ENCODE assay signal across 17 cellular contexts in the genomic region with DNA sequence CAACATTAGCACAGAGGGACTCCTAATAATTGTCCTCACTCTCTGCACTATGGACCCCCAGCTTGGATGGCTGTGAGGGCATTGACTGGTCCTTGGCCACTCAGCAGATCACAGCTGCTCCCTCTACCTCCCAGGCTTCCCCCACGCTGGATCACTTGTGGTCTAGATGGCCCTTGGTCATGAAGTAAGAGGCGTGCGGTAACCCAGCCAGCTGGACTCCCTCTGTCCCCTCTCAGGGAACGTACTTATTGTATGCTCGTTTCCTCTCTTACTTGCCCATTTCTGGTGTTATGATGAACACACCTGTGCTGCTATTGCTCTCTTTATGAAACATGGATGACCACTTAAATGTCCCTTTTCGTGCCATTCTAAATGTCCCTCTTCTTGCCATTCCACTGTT. TPM values are rescaled to one million over a fixed set of nuclear protein-coding genes. Genes with fewer than 3 reads are reported as not detected.
A peak's percentile ranks its signal among the peaks of the same experiment; 100 is the strongest.
DNase-seq lines count a peak whose midpoint lies in the region; ATAC-seq, FAIRE-seq and TF ChIP-seq lines count a peak whose summit lies in the region.
"Had no signal": no experiment of that assay in that cellular context is flagged by ENCODE, and none has a peak within 500 bp of the region (broad histone marks: within the 10 kb centered on the region; RNA-seq: fewer than 3 reads in every experiment).

No MANE protein-coding gene starts in this region.

- peaks cover 15% of the 10 kb centered on the region for H3K4me1 Mint-ChIP-seq in WTC11
- peaks cover 9% of the 10 kb centered on the region for H3K4me1 Mint-ChIP-seq in neural progenitor cell
- H3K4me1 Mint-ChIP-seq: CD4-positive, CD25-positive, alpha-beta regulatory T cell had no signal

- H3K36me3 Mint-ChIP-seq in WTC11 (peaks cover 5% of the 10 kb centered on the region; the same call in 1 of the 2 replicates), neural progenitor cell (no peaks in the 10 kb centered on the region)
- H3K36me3 Mint-ChIP-seq: CD4-positive, CD25-positive, alpha-beta regulatory T cell had no signal

- intact Hi-C loops in spleen (cut with DNase I; ENCODE audit: low total_unique reads) = no loop called here

- H3K4me3 ChIP-seq in bronchial epithelial cell (ENCODE audit: low read depth, low read length) (no peak overlapping the region), neural progenitor cell (no peak overlapping the region), spleen (no peak overlapping the region), tibial nerve (no peak overlapping the region)
- H3K4me3 ChIP-seq: HAP-1 had no signal

- 0 out of 2 replicates have a peak overlapping the region, but pooled peaks have one; percentile 47 for H3K27ac Mint-ChIP-seq in WTC11
- peak overlapping the region; percentile 4 for H3K27ac Mint-ChIP-seq in neural progenitor cell
- H3K27ac Mint-ChIP-seq: CD4-positive, CD25-positive, alpha-beta regulatory T cell had no signal

- H3K36me3 ChIP-seq in bronchial epithelial cell (ENCODE audit: control insufficient read depth, insufficient read depth, low read length) (no peaks in the 10 kb centered on the region), neural progenitor cell (no peaks in the 10 kb centered on the region), spleen (no peaks in the 10 kb centered on the region), tibial nerve (no peaks in the 10 kb centered on the region)
- H3K36me3 ChIP-seq: BE2C, HAP-1 had no signal

- CTCF ChIA-PET in WTC11 (lab: Charles Lee) = interaction anchor here (0.6 kb wide), 1 partner anchor 231 kb away, joined by 4 read pairs; no protein-coding TSS in a partner anchor

- POLR2A ChIA-PET in WTC11 (lab: Charles Lee) = no interaction called here

- no peaks in the 10 kb centered on the region for H4K20me1 ChIP-seq in neural progenitor cell (ENCODE audit: low read depth)

- no peak for DNase-seq in WTC11 (ENCODE audit: low spot score)
- no peak for DNase-seq in bronchial epithelial cell (ENCODE audit: low read depth)
- no peak for DNase-seq in neural progenitor cell (ENCODE audit: low spot score)
- no peak for DNase-seq in spleen
- DNase-seq in tibial nerve (ENCODE audit: low spot score in 2 of 2) = no peak
- no peak for DNase-seq in KBM-7
- DNase-seq: ACHN; BE2C; C1 segment of cervical spinal cord; Caco-2; CD4-positive, CD25-positive, alpha-beta regulatory T cell had no signal

- TF ChIP-seq EP300 in tibial nerve (IDR thresholded peaks at IDR 0.05) = no peak

- no peaks in the 10 kb centered on the region for H3K27me3 Mint-ChIP-seq in WTC11 (ENCODE audit: low read depth)
- no peaks in the 10 kb centered on the region for H3K27me3 Mint-ChIP-seq in neural progenitor cell (ENCODE audit: insufficient read depth, low read depth)

- H3K27ac ChIP-seq in neural progenitor cell (no peak overlapping the region), spleen (no peak overlapping the region), tibial nerve (no peak overlapping the region)

- H3K27me3 ChIP-seq in bronchial epithelial cell (ENCODE audit: control insufficient read depth, insufficient read depth, low read length) (peaks cover 3% of the 10 kb centered on the region), neural progenitor cell (no peaks in the 10 kb centered on the region), spleen (replicated peaks in 1 of 7) (peaks cover 0 to 3% (median 0%) of the 10 kb centered on the region in 7 donors), tibial nerve (no peaks in the 10 kb centered on the region)
- H3K27me3 ChIP-seq: BE2C had no signal

- TF ChIP-seq CTCF in WTC11 (IDR thresholded peaks at IDR 0.05) = no peak
- no peak for TF ChIP-seq CTCF in bronchial epithelial cell (IDR thresholded peaks at IDR 0.05; ENCODE audit: insufficient read depth, low read length, severe bottlenecking)
- TF ChIP-seq CTCF in neural progenitor cell (IDR thresholded peaks at IDR 0.05) = no peak
- TF ChIP-seq CTCF in spleen (IDR thresholded peaks at IDR 0.05 in 8 of 11, conservative IDR thresholded peaks at IDR 0.05 in 3 of 11) = no peak
- TF ChIP-seq CTCF in tibial nerve (IDR thresholded peaks at IDR 0.05) = no peak

- WGBS in spleen, 5 donors = 72 to 86% (median 83%) methylated on average over 6 of the region's 6 CpGs
- WGBS in tibial nerve, 2 donors = 81 to 90% methylated on average over 6 of the region's 6 CpGs

- H3K79me2 ChIP-seq in neural progenitor cell (ENCODE audit: low read depth) = no peaks in the 10 kb centered on the region

- TF ChIP-seq POLR2A in spleen (IDR thresholded peaks at IDR 0.05) (no peak), tibial nerve (IDR thresholded peaks at IDR 0.05) (no peak)

- in situ Hi-C loops in KBM-7 (cut with MboI; ENCODE audit: low pct_unique_long_range_greater_than_20kb, low sequenced_read_pairs) = no loop called here

- H3K4me3 Mint-ChIP-seq in WTC11 (no peak overlapping the region), neural progenitor cell (no peak overlapping the region)

- ATAC-seq in WTC11 = no peak

- no peak overlapping the region for H3K9ac ChIP-seq in neural progenitor cell

- H3K9me3 ChIP-seq in neural progenitor cell (ENCODE audit: low read depth) = no peaks in the 10 kb centered on the region
- no peaks in the 10 kb centered on the region for H3K9me3 ChIP-seq in spleen
- no peaks in the 10 kb centered on the region for H3K9me3 ChIP-seq in tibial nerve
- H3K9me3 ChIP-seq: BE2C, HAP-1 had no signal

- H3K9me3 Mint-ChIP-seq in WTC11 = peaks cover 4% of the 10 kb centered on the region
- peaks cover 3% of the 10 kb centered on the region for H3K9me3 Mint-ChIP-seq in neural progenitor cell
- H3K9me3 Mint-ChIP-seq: CD4-positive, CD25-positive, alpha-beta regulatory T cell had no signal

- peaks cover 3% of the 10 kb centered on the region for H3F3A ChIP-seq in neural progenitor cell (ENCODE audit: low read depth)

- H3K4me1 ChIP-seq in neural progenitor cell (peaks cover 10% of the 10 kb centered on the region), spleen (peaks cover 0 to 13% (median 4%) of the 10 kb centered on the region in 6 donors), tibial nerve (peaks cover 0 to 14% (median 0%) of the 10 kb centered on the region in 4 donors)
- H3K4me1 ChIP-seq: Caco-2, HAP-1 had no signal

- peak; percentile 13 for FAIRE-seq in bronchial epithelial cell (lab: Jason Lieb, UNC)
- FAIRE-seq: A204.1, D721Med, G401.6, GM12891, GM19239 had no signal

- H3K4me2 ChIP-seq in neural progenitor cell = peak overlapping the region; percentile 45

- no peak overlapping the region for H2AFZ ChIP-seq in neural progenitor cell (replicated peaks)

TF ChIP-seq in WTC11, 78 proteins besides CTCF, POLR2A, EP300 and RAD21:
- TF ChIP-seq ZNF396 (CRISPR knock-in tag; IDR thresholded peaks at IDR 0.05; ENCODE audit: borderline replicate concordance) (no peak), TEAD1 (CRISPR knock-in tag; IDR thresholded peaks at IDR 0.05) (no peak), ZNF138 (CRISPR knock-in tag; conservative IDR thresholded peaks at IDR 0.05) (no peak), SMAD4 (CRISPR knock-in tag; IDR thresholded peaks at IDR 0.05) (no peak), JAZF1 (CRISPR knock-in tag; IDR thresholded peaks at IDR 0.05) (no peak)
- TF ChIP-seq, protein P1, sequence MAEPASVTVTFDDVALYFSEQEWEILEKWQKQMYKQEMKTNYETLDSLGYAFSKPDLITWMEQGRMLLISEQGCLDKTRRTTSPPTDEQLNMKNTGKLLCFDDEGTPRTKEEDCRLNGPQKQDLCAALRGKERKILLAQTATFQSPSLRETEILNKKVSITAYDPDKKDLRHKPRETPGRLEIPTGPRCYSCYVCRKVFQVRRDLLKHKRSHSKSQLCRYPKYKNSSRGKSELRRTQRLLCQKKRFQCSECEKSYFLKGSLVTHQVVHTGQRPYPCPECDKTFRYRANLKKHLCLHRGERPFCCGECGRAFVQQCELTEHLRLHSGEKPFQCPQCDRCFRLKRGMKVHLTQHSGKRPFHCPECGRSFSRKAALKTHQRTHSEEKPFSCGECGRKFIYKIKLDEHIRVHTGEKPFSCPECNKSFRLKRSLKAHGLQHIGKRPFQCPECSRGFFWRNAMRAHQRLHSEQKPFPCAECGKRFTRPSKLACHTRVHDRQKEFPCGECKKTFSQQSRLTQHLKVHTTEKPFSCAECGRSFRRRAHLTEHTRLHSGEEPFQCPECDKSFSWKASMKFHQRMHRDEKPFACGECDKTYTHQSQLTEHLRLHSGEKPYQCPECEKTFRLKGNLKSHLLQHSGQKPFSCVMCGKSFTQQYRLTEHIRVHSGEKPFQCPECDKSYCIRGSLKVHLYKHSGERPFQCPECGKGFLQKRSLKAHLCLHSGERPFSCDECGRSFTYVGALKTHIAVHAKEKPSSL (CRISPR knock-in tag; conservative IDR thresholded peaks at IDR 0.05) = no peak
TF ChIP-seq in WTC11: peak in this region for 0.

RNA-seq across cellular contexts. Expression of a gene that starts 19.3 kb away (rescaled TPM):
- total RNA-seq in WTC11 (2021) (2.1 to 2.4 TPM (median 2.1 TPM) in 3 replicates), bronchial epithelial cell (under 0.01 and 0.26 TPM in 2 replicates), neural progenitor cell (ENCODE audit: low replicate concordance) (0.53 TPM in 1 of 2 replicates, not detected in the other), spleen (1 to 10 TPM in 1 of 7 donors, under 1 TPM in 6; 0.09 to 1.2 (median 0.46) TPM), tibial nerve (10 to 100 TPM in 1 of 4 donors, 1 to 10 TPM in 3; 4.2 to 12.1 (median 7.4) TPM)
- under 1 TPM; 0.26 to 0.39 (median 0.32) TPM for polyA plus RNA-seq in spleen
- total RNA-seq: Caco-2; CD4-positive, CD25-positive, alpha-beta regulatory T cell had no signal
- polyA plus RNA-seq: CD4-positive, CD25-positive, alpha-beta regulatory T cell had no signal
